8 cellular contexts compared by ENCODE assay signal in genomic region chr11:9535189-9535781, GRCh38. TPM values are rescaled to one million over a fixed set of nuclear protein-coding genes. Genes with fewer than 3 reads are reported as not detected.
DNase-seq lines count a peak whose midpoint lies in the region; ATAC-seq and TF ChIP-seq lines count a peak whose summit lies in the region.

No MANE protein-coding gene starts in this region.

- CTCF ChIA-PET in naive thymus-derived CD4-positive, alpha-beta T cell (lab: Charles Lee): interaction anchor here (0.7 to 3.6 kb wide), 15 partner anchors 11 to 790 kb away, joined by 3 to 68 read pairs (median 4); no protein-coding TSS in a partner anchor

- no peak overlapping the region for H3K4me3 ChIP-seq in naive thymus-derived CD4-positive, alpha-beta T cell (ENCODE audit: low read length)

- no peaks in the 10 kb centered on the region for H3K9me3 ChIP-seq in naive thymus-derived CD4-positive, alpha-beta T cell (ENCODE audit: control insufficient read depth in 2 of 3, low read length in 3 of 3)

- no peak overlapping the region for H3K27ac Mint-ChIP-seq in naive thymus-derived CD4-positive, alpha-beta T cell
- no peak overlapping the region for H3K27ac Mint-ChIP-seq in stimulated activated effector memory CD8-positive, alpha-beta T cell treated with anti-CD3 and anti-CD28 coated beads, Interleukin-12 subunit alpha, Interleukin-12 subunit beta, amount 100 ng/mL, for 72 hours

- peaks cover 0 to 4% (median 0%) of the 10 kb centered on the region in 3 experiments for H3K36me3 ChIP-seq in naive thymus-derived CD4-positive, alpha-beta T cell (ENCODE audit: control insufficient read depth in 2 of 3, insufficient read depth in 3 of 3, low read length in 3 of 3)

- no peak overlapping the region for H3K27ac ChIP-seq in naive thymus-derived CD4-positive, alpha-beta T cell (ENCODE audit: low read depth, low read length)

- H3K4me1 Mint-ChIP-seq in naive thymus-derived CD4-positive, alpha-beta T cell: no peaks in the 10 kb centered on the region
- no peaks in the 10 kb centered on the region for H3K4me1 Mint-ChIP-seq in stimulated activated effector memory CD8-positive, alpha-beta T cell treated with anti-CD3 and anti-CD28 coated beads, Interleukin-12 subunit alpha, Interleukin-12 subunit beta, amount 100 ng/mL, for 72 hours

- TF ChIP-seq POLR2A in erythroblast (IDR thresholded peaks at IDR 0.05; ENCODE audit: low read length): no peak

- H3K27me3 Mint-ChIP-seq in naive thymus-derived CD4-positive, alpha-beta T cell: no peaks in the 10 kb centered on the region

- H3K9me3 Mint-ChIP-seq in naive thymus-derived CD4-positive, alpha-beta T cell: no peaks in the 10 kb centered on the region
- no peaks in the 10 kb centered on the region for H3K9me3 Mint-ChIP-seq in stimulated activated effector memory CD8-positive, alpha-beta T cell treated with anti-CD3 and anti-CD28 coated beads, Interleukin-12 subunit alpha, Interleukin-12 subunit beta, amount 100 ng/mL, for 72 hours

- intact Hi-C loops in naive thymus-derived CD4-positive, alpha-beta T cell (cut with micrococcal nuclease): loop anchor here (1.0 to 10.0 kb wide), 6 partner anchors 38 to 772 kb away; partner anchors contain the start of genes ADM (in 1 of the 2) and WEE1 (in 1 of the 2)

- ATAC-seq in naive thymus-derived CD4-positive, alpha-beta T cell: peak; percentile 84
- ATAC-seq in stimulated activated effector memory CD8-positive, alpha-beta T cell treated with anti-CD3 and anti-CD28 coated beads, Interleukin-12 subunit alpha, Interleukin-12 subunit beta, amount 100 ng/mL, for 72 hours: peak; percentile 78
- no peak for ATAC-seq in HG03442 (IDR thresholded peaks at IDR 0.05; ENCODE audit: unreplicated experiment)

- peaks cover 0 to 4% (median 0%) of the 10 kb centered on the region in 5 donors for H3K36me3 Mint-ChIP-seq in naive thymus-derived CD4-positive, alpha-beta T cell
- peaks cover under 1% of the 10 kb centered on the region for H3K36me3 Mint-ChIP-seq in stimulated activated effector memory CD8-positive, alpha-beta T cell treated with anti-CD3 and anti-CD28 coated beads, Interleukin-12 subunit alpha, Interleukin-12 subunit beta, amount 100 ng/mL, for 72 hours

- POLR2A ChIA-PET in naive thymus-derived CD4-positive, alpha-beta T cell (lab: Charles Lee): interaction anchor here (0.7 to 1.3 kb wide), 2 partner anchors 78 to 126 kb away, joined by 3 to 7 read pairs; no protein-coding TSS in a partner anchor

- no peaks in the 10 kb centered on the region for H3K4me1 ChIP-seq in naive thymus-derived CD4-positive, alpha-beta T cell (ENCODE audit: control insufficient read depth in 2 of 2, insufficient read depth in 2 of 2, low read length in 2 of 2)

- DNase-seq in NCI-H2196 (lab: John Stamatoyannopoulos, UW; ENCODE audit: unreplicated experiment) (peak; percentile 24), NCI-H2196 treated with DMSO at 0.1 percent for 48 hours (lab: John Stamatoyannopoulos, UW; ENCODE audit: unreplicated experiment) (no peak), NCI-H748 treated with DMSO at 0.1 percent for 48 hours (lab: John Stamatoyannopoulos, UW) (peak; percentile 13), erythroblast (lab: John Stamatoyannopoulos, UW) (peak; percentile 79 to 88)
- peak; percentile 48 to 86 (median 79) for DNase-seq in activated CD8-positive, alpha-beta memory T cell treated with anti-CD3 and anti-CD28 coated beads for 48 hours (ENCODE audit: low read depth in 2 of 3, low spot score in 2 of 3)
- DNase-seq in naive thymus-derived CD4-positive, alpha-beta T cell: peak; percentile 34 to 83 (median 62)
- DNase-seq in stimulated activated effector memory CD8-positive, alpha-beta T cell treated with anti-CD3 and anti-CD28 coated beads, Interleukin-12 subunit alpha, Interleukin-12 subunit beta, amount 100 ng/mL, for 72 hours (ENCODE audit: low spot score in 2 of 2): peak; percentile 84 to 88

- H3K4me3 Mint-ChIP-seq in naive thymus-derived CD4-positive, alpha-beta T cell: no peak overlapping the region
- H3K4me3 Mint-ChIP-seq in stimulated activated effector memory CD8-positive, alpha-beta T cell treated with anti-CD3 and anti-CD28 coated beads, Interleukin-12 subunit alpha, Interleukin-12 subunit beta, amount 100 ng/mL, for 72 hours: no peak overlapping the region

- H3K27me3 ChIP-seq in naive thymus-derived CD4-positive, alpha-beta T cell (ENCODE audit: control insufficient read depth in 2 of 2, insufficient read depth in 2 of 2, low read length in 2 of 2): no peaks in the 10 kb centered on the region

RNA-seq across cellular contexts. Expression of gene WEE1, which starts 38.2 kb away (rescaled TPM):
- 10 to 100 TPM in 1 of 5 experiments, 1 to 10 TPM in 3, under 1 TPM in 1; 0.43 to 47.6 (median 1.9) TPM for total RNA-seq in naive thymus-derived CD4-positive, alpha-beta T cell
- under 1 TPM; 0.43 to 0.44 TPM for polyA plus RNA-seq in naive thymus-derived CD4-positive, alpha-beta T cell
